In the genomic region with DNA sequence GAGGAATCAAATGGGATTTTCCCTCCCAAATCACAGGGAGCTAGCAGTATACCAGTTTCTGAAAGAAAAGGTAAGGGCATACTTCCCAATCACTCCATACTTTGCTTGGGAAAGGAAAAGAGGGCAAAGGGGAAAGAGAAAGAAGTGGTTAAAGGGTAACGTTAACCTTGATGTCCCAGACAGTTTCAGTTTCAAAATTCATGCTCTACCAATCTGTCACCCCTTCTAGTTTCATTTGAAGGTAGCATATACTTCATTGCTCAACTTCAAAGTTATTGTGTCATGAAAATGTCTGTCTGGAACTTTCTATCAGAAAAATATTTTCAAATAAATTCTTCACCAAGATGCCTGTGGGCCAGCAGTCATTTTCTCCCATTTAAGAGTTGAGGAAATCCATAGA, we compare ENCODE assay signal across 25 cellular contexts. TPM values are rescaled to one million over a fixed set of nuclear protein-coding genes. Genes with fewer than 3 reads are reported as not detected.
A peak's percentile ranks its signal among the peaks of the same experiment; 100 is the strongest.
DNase-seq lines count a peak whose midpoint lies in the region; ATAC-seq, FAIRE-seq and TF ChIP-seq lines count a peak whose summit lies in the region.
"Had no signal": no experiment of that assay in that cellular context is flagged by ENCODE, and none has a peak within 500 bp of the region (broad histone marks: within the 10 kb centered on the region; RNA-seq: fewer than 3 reads in every experiment).

No MANE protein-coding gene starts in this region.

- H4K12ac ChIP-seq in trophoblast cell (ENCODE audit: low read depth, low read length), result no peak overlapping the region

- H2BK120ac ChIP-seq in trophoblast cell (ENCODE audit: insufficient read depth, low read length, poor library complexity), result no peak overlapping the region

- no peak for DNase-seq in GM12891 (ENCODE audit: insufficient read length, low spot score)
- DNase-seq in kidney, result no peak
- DNase-seq in trophoblast cell, result no peak
- DNase-seq in GM19240 (ENCODE audit: insufficient read length, low spot score), result no peak
- DNase-seq in stimulated activated effector memory CD8-positive, alpha-beta T cell treated with anti-CD3 and anti-CD28 coated beads, Interleukin-12 subunit alpha, Interleukin-12 subunit beta, amount 100 ng/mL, for 72 hours (ENCODE audit: low spot score in 2 of 2), result no peak
- DNase-seq: activated T-cell treated with anti-CD3 and anti-CD28 coated beads for 4 hours; CD4-positive, alpha-beta memory T cell; colonic mucosa; DND-41; foreskin fibroblast; hypothalamus; kidney glomerular epithelial cell; midbrain; NCI-H1048; Peyer's patch; right cardiac atrium had no signal

- peak; percentile 72 for ATAC-seq in GM19395 (IDR thresholded peaks at IDR 0.05; ENCODE audit: unreplicated experiment)
- peak; percentile 99 for ATAC-seq in HG03097 (IDR thresholded peaks at IDR 0.05; ENCODE audit: low FRiP score, unreplicated experiment)
- ATAC-seq in stimulated activated effector memory CD8-positive, alpha-beta T cell treated with anti-CD3 and anti-CD28 coated beads, Interleukin-12 subunit alpha, Interleukin-12 subunit beta, amount 100 ng/mL, for 72 hours, result no peak
- ATAC-seq in HG03521 (IDR thresholded peaks at IDR 0.05; ENCODE audit: unreplicated experiment), result no peak
- ATAC-seq: right cardiac atrium had no signal

- H3K4me3 ChIP-seq in kidney (ENCODE audit: low read length in 2 of 2), result no peak overlapping the region
- no peak overlapping the region for H3K4me3 ChIP-seq in trophoblast cell (ENCODE audit: low read depth, low read length)
- H3K4me3 ChIP-seq: colonic mucosa, HAP-1, Peyer's patch, vagina had no signal

- no peak overlapping the region for H3K27ac Mint-ChIP-seq in stimulated activated effector memory CD8-positive, alpha-beta T cell treated with anti-CD3 and anti-CD28 coated beads, Interleukin-12 subunit alpha, Interleukin-12 subunit beta, amount 100 ng/mL, for 72 hours
- H3K27ac Mint-ChIP-seq: activated naive CD4-positive, alpha-beta T cell treated with anti-CD3 and anti-CD28 coated beads, Interleukin-2, amount 50 U/mL, for 72 hours; brain; CD4-positive, alpha-beta memory T cell had no signal

- H3K27me3 ChIP-seq in trophoblast cell (ENCODE audit: insufficient read depth, low read length), result no peaks in the 10 kb centered on the region
- H3K27me3 ChIP-seq: colonic mucosa, Peyer's patch, vagina had no signal

- H3K4me2 ChIP-seq in trophoblast cell (ENCODE audit: low read length), result no peak overlapping the region

- no peaks in the 10 kb centered on the region for H3K9me3 ChIP-seq in kidney (ENCODE audit: control insufficient read depth in 1 of 2, low read length in 2 of 2)
- H3K9me3 ChIP-seq in trophoblast cell (ENCODE audit: insufficient read depth, low read depth, low read length), result no peaks in the 10 kb centered on the region
- H3K9me3 ChIP-seq: colonic mucosa, HAP-1, neutrophil, Peyer's patch, vagina had no signal

- H3K4me3 Mint-ChIP-seq in stimulated activated effector memory CD8-positive, alpha-beta T cell treated with anti-CD3 and anti-CD28 coated beads, Interleukin-12 subunit alpha, Interleukin-12 subunit beta, amount 100 ng/mL, for 72 hours, result no peak overlapping the region
- H3K4me3 Mint-ChIP-seq: brain had no signal

- H3K36me3 Mint-ChIP-seq in stimulated activated effector memory CD8-positive, alpha-beta T cell treated with anti-CD3 and anti-CD28 coated beads, Interleukin-12 subunit alpha, Interleukin-12 subunit beta, amount 100 ng/mL, for 72 hours, result no peaks in the 10 kb centered on the region
- H3K36me3 Mint-ChIP-seq: activated naive CD4-positive, alpha-beta T cell treated with anti-CD3 and anti-CD28 coated beads, Interleukin-2, amount 50 U/mL, for 72 hours; brain; CD4-positive, alpha-beta memory T cell had no signal

- no peaks in the 10 kb centered on the region for H3K4me1 Mint-ChIP-seq in stimulated activated effector memory CD8-positive, alpha-beta T cell treated with anti-CD3 and anti-CD28 coated beads, Interleukin-12 subunit alpha, Interleukin-12 subunit beta, amount 100 ng/mL, for 72 hours

- no peak overlapping the region for H4K8ac ChIP-seq in trophoblast cell (ENCODE audit: low read depth, low read length)

- H3K4me1 ChIP-seq in kidney (ENCODE audit: control insufficient read depth in 1 of 2, insufficient read depth in 1 of 2, low read depth in 1 of 2, low read length in 2 of 2) (no peaks in the 10 kb centered on the region), trophoblast cell (ENCODE audit: control insufficient read depth in 1 of 2, insufficient read depth in 2 of 2, low read length in 2 of 2) (peaks cover 0 to 3% of the 10 kb centered on the region in 2 experiments)
- H3K4me1 ChIP-seq: colonic mucosa, Peyer's patch, vagina had no signal

- H3K14ac ChIP-seq in trophoblast cell (ENCODE audit: low read length), result no peak overlapping the region

- H3K36me3 ChIP-seq in kidney (ENCODE audit: control insufficient read depth in 1 of 2, insufficient read depth in 2 of 2, low read length in 2 of 2) (no peaks in the 10 kb centered on the region), trophoblast cell (ENCODE audit: control insufficient read depth in 1 of 2, insufficient read depth in 2 of 2, low read length in 2 of 2) (no peaks in the 10 kb centered on the region)
- H3K36me3 ChIP-seq: colonic mucosa, HAP-1, neutrophil, Peyer's patch, vagina had no signal

- H3K9ac ChIP-seq in kidney (ENCODE audit: low read length in 2 of 2) (no peak overlapping the region), trophoblast cell (ENCODE audit: low read length) (no peak overlapping the region)

- TF ChIP-seq CTCF in kidney (IDR thresholded peaks at IDR 0.05; ENCODE audit: borderline replicate concordance, extremely low read depth, insufficient read depth), result no peak

- H3K23ac ChIP-seq in trophoblast cell (ENCODE audit: low read length), result no peak overlapping the region

- H2BK12ac ChIP-seq in trophoblast cell (ENCODE audit: low read length), result no peak overlapping the region

- no peak overlapping the region for H2AK5ac ChIP-seq in trophoblast cell (ENCODE audit: low read length)

- H3K9me3 Mint-ChIP-seq in stimulated activated effector memory CD8-positive, alpha-beta T cell treated with anti-CD3 and anti-CD28 coated beads, Interleukin-12 subunit alpha, Interleukin-12 subunit beta, amount 100 ng/mL, for 72 hours, result no peaks in the 10 kb centered on the region
- H3K9me3 Mint-ChIP-seq: activated naive CD4-positive, alpha-beta T cell treated with anti-CD3 and anti-CD28 coated beads, Interleukin-2, amount 50 U/mL, for 72 hours; brain; CD4-positive, alpha-beta memory T cell had no signal

- H3K79me2 ChIP-seq in trophoblast cell (ENCODE audit: control insufficient read depth, insufficient read depth, low read length, poor library complexity), result no peaks in the 10 kb centered on the region

- intact Hi-C loops in kidney (cut with DNase I), result no loop called here

- no peak overlapping the region for H4K91ac ChIP-seq in trophoblast cell (ENCODE audit: low read depth, low read length)

- no peak overlapping the region for H2AFZ ChIP-seq in trophoblast cell (ENCODE audit: insufficient read depth, low read length, poor library complexity)

- FAIRE-seq in GM12891 (lab: Jason Lieb, UNC) (peak; percentile 62), kidney (lab: Jason Lieb, UNC) (peak; percentile 23)
- FAIRE-seq: TTC549 had no signal

- H3K79me1 ChIP-seq in trophoblast cell (ENCODE audit: low read length), result no peaks in the 10 kb centered on the region

- TF ChIP-seq POLR2A in GM12891 (IDR thresholded peaks at IDR 0.05; ENCODE audit: low read depth, low read length), result no peak

- H2BK5ac ChIP-seq in trophoblast cell (ENCODE audit: low read depth, low read length, poor library complexity), result no peak overlapping the region

- H3K27ac ChIP-seq in kidney (ENCODE audit: low read depth in 2 of 2, low read length in 2 of 2) (no peak overlapping the region), trophoblast cell (ENCODE audit: low read depth, low read length) (no peak overlapping the region)
- H3K27ac ChIP-seq: colonic mucosa, neutrophil, Peyer's patch, vagina had no signal

- no peak overlapping the region for H3K4ac ChIP-seq in trophoblast cell (ENCODE audit: low read depth, low read length)

- no peak overlapping the region for H3K18ac ChIP-seq in trophoblast cell (ENCODE audit: low read length)

- WGBS in trophoblast cell (ENCODE audit: extremely low coverage, insufficient coverage, insufficient read length), result no CpG with 5 or more reads among the region's 1 CpG

TF ChIP-seq in GM12891, 5 proteins besides CTCF, POLR2A, EP300 and RAD21:
- no peak for TF ChIP-seq SPI1 (IDR thresholded peaks at IDR 0.05; ENCODE audit: low read depth, low read length)
- no peak for TF ChIP-seq POU2F2 (IDR thresholded peaks at IDR 0.05; ENCODE audit: low read depth, low read length)
- no peak for TF ChIP-seq POLR2AphosphoS5 (IDR thresholded peaks at IDR 0.05; ENCODE audit: low read depth, low read length)
- TF ChIP-seq PAX5 (IDR thresholded peaks at IDR 0.05; ENCODE audit: insufficient read depth, low read length, severe bottlenecking), result no peak
- TF ChIP-seq TAF1 (IDR thresholded peaks at IDR 0.05; ENCODE audit: low read depth, low read length), result no peak

RNA-seq across cellular contexts. Expression of gene TNMD, which starts 16.0 kb away (rescaled TPM):
- not detected for polyA plus RNA-seq in GM12891 (2012; ENCODE audit: low read depth, missing spikeins)
- total RNA-seq in kidney, result 0.63 TPM
- polyA plus RNA-seq in kidney (ENCODE audit: insufficient read depth, low read depth, low replicate concordance), result 2.6 TPM
- polyA plus RNA-seq in trophoblast cell (2013), result not detected in 2 replicates
- total RNA-seq: activated naive CD4-positive, alpha-beta T cell treated with anti-CD3 and anti-CD28 coated beads, Interleukin-2, amount 50 U/mL, for 72 hours; CD4-positive, alpha-beta memory T cell; right cardiac atrium; vagina had no signal
- polyA plus RNA-seq: CD4-positive, alpha-beta memory T cell had no signal

RNA-seq across cellular contexts. Expression of gene TSPAN6, which starts 35.8 kb away (rescaled TPM):
- polyA plus RNA-seq in GM12891 (2012; ENCODE audit: low read depth, missing spikeins), result 1.1 TPM
- total RNA-seq in kidney, result 27.8 TPM
- 60.1 TPM for polyA plus RNA-seq in kidney (ENCODE audit: insufficient read depth, low read depth, low replicate concordance)
- 51.6 and 52.2 TPM in 2 replicates for polyA plus RNA-seq in trophoblast cell (2013)

RNA-seq across cellular contexts. Expression of gene SRPX2, which starts 43.2 kb away (rescaled TPM):
- polyA plus RNA-seq in GM12891 (2012; ENCODE audit: low read depth, missing spikeins), result 0.03 TPM
- 3.2 TPM for total RNA-seq in kidney
- polyA plus RNA-seq in kidney (ENCODE audit: insufficient read depth, low read depth, low replicate concordance), result 4.5 TPM
- 1.0 and 1.6 TPM in 2 replicates for polyA plus RNA-seq in trophoblast cell (2013)
- total RNA-seq: activated naive CD4-positive, alpha-beta T cell treated with anti-CD3 and anti-CD28 coated beads, Interleukin-2, amount 50 U/mL, for 72 hours; CD4-positive, alpha-beta memory T cell had no signal
- polyA plus RNA-seq: CD4-positive, alpha-beta memory T cell had no signal

Comparison
In these comparisons a context has a peak if more than half of its experiments do, and no peak if none do; other contexts are left out.
1. ATAC-seq: peak in GM19395 (single experiment) and HG03097 (single experiment); none in stimulated activated effector memory CD8-positive, alpha-beta T cell treated with anti-CD3 and anti-CD28 coated beads, Interleukin-12 subunit alpha, Interleukin-12 subunit beta, amount 100 ng/mL, for 72 hours (single experiment) and HG03521 (single experiment).